8 cellular contexts compared by ENCODE assay signal in the genomic region with DNA sequence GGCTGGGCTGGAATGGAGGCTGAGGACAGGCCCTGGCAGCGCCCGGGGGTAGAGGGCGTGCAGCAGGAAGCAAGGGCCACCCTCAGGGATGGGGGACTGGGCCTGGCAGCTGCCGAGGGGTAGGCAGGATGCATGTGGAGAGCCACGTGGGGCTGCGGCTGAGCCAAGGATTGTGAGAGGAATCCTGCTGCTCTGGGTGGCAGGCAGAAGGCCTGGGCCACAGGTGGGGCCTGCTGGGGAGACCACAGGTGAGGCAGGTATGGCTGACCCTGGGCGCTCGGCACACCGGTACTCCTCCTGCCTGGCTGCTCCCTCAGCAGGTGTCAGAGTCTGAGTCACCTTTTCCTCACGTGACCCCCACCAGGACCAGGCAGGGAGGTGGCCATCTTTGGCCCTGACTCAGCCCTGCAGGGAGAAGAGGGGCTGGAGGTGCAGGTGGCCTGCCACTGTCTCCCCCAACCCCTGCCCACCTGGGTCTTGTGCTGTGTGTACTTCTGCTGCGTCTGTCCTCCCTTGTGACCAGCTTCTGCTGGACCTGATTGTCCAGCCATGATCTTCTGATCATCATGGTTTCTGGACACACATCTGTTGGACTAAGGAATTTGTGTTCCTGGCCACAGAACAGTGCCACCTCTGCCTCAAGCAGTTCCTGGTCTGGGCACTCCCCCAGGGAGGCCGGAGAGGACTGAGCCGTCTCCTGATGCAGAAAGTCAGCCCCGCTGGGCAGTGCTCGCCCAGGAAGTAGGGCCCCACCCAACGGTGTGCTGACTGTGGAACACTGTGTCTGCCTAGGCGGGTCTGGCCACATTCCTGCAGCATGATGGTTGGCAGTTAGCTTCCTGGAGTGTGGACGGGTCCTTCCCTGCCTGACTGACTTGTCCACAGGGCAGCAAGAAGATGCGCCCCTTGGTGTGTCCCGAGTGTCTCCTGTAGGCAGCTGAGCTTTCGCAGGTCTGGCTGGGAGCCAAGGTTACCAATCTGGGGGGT. TPM values are rescaled to one million over a fixed set of nuclear protein-coding genes. Genes with fewer than 3 reads are reported as not detected.
DNase-seq lines count a peak whose midpoint lies in the region; TF ChIP-seq lines count a peak whose summit lies in the region.

No MANE protein-coding gene starts in this region.

- no peak overlapping the region for H3K4me3 ChIP-seq in right atrium auricular region

- TF ChIP-seq CTCF in right atrium auricular region (IDR thresholded peaks at IDR 0.05): no peak

- H3K36me3 ChIP-seq in right atrium auricular region: peaks cover 24% of the 10 kb centered on the region

- H3K27ac ChIP-seq in right atrium auricular region: peak overlapping the region in 1 of 2 donors; percentile 48

- no peaks in the 10 kb centered on the region for H3K27me3 ChIP-seq in right atrium auricular region

- H3K9me3 ChIP-seq in right atrium auricular region: no peaks in the 10 kb centered on the region

- peaks cover 0 to 47% of the 10 kb centered on the region in 2 donors for H3K4me1 ChIP-seq in right atrium auricular region

- DNase-seq in DMS53 (lab: John Stamatoyannopoulos, UW): peak; percentile 97
- DNase-seq in NCI-H1417 (lab: John Stamatoyannopoulos, UW): peak in 2 of 3 experiments; percentile 80 to 88
- DNase-seq in activated naive CD4-positive, alpha-beta T cell treated with Interleukin-2 at 50 U/mL for 16 hours: peak; percentile 54
- peak; percentile 70 for DNase-seq in right atrium auricular region (ENCODE audit: low spot score)
- peak; percentile 61 for DNase-seq in stimulated activated CD8-positive, alpha-beta memory T cell treated with anti-CD3 and anti-CD28 coated beads, Interleukin-4, amount 100 ng/mL, for 48 hours
- DNase-seq in effector CD4-positive, alpha-beta T cell: no peak
- no peak for DNase-seq in medulla oblongata (ENCODE audit: extremely low spot score)
- DNase-seq in retina: no peak

RNA-seq across cellular contexts. Expression of a gene that starts 6.4 kb away (rescaled TPM):
- total RNA-seq in right atrium auricular region: 10 to 100 TPM; 21.4 to 37.8 TPM

RNA-seq across cellular contexts. Expression of a gene that starts 6.9 kb away (rescaled TPM):
- 10 to 100 TPM; 24.1 to 34.6 TPM for total RNA-seq in right atrium auricular region

RNA-seq across cellular contexts. Expression of a gene that starts 21.6 kb away (rescaled TPM):
- 1 to 10 TPM; 5.0 to 6.4 TPM for total RNA-seq in right atrium auricular region

RNA-seq across cellular contexts. Expression of a gene that starts 33.2 kb away (rescaled TPM):
- 10 to 100 TPM; 17.9 to 21.0 TPM for total RNA-seq in right atrium auricular region

Comparison
In these comparisons a context has a peak if more than half of its experiments do, and no peak if none do; other contexts are left out.
1. DNase-seq: peak in DMS53 (single experiment), NCI-H1417 (2 of 3), activated naive CD4-positive, alpha-beta T cell treated with Interleukin-2 at 50 U/mL for 16 hours (single experiment), right atrium auricular region (single experiment) and stimulated activated CD8-positive, alpha-beta memory T cell treated with anti-CD3 and anti-CD28 coated beads, Interleukin-4, amount 100 ng/mL, for 48 hours (single experiment); none in effector CD4-positive, alpha-beta T cell (single experiment), medulla oblongata (single experiment) and retina (single experiment).